ENCODE assay signal across 17 cellular contexts in genomic region chr9:84988621-84989020, GRCh38.
DNase-seq lines count a peak whose midpoint lies in the region; ATAC-seq and TF ChIP-seq lines count a peak whose summit lies in the region.
"Had no signal": no experiment of that assay in that cellular context is flagged by ENCODE, and none has a peak within 500 bp of the region (broad histone marks: within the 10 kb centered on the region; RNA-seq: fewer than 3 reads in every experiment).

No MANE protein-coding gene starts in this region.

- H3K27ac Mint-ChIP-seq in activated CD8-positive, alpha-beta T cell treated with anti-CD3 and anti-CD28 coated beads, Interleukin-2, amount 10 ng/mL, durations not matched to agents 7 days and 5 days: no peak overlapping the region
- H3K27ac Mint-ChIP-seq: CD14-positive monocyte; CD8-positive, alpha-beta T cell; H9 had no signal

- no peaks in the 10 kb centered on the region for H3K9me3 ChIP-seq in testis
- H3K9me3 ChIP-seq: BLaER1 had no signal

- H3K27me3 Mint-ChIP-seq in activated CD8-positive, alpha-beta T cell treated with anti-CD3 and anti-CD28 coated beads, Interleukin-2, amount 10 ng/mL, durations not matched to agents 7 days and 5 days (ENCODE audit: low read depth): no peaks in the 10 kb centered on the region

- H3K4me3 ChIP-seq in dorsolateral prefrontal cortex (no peak overlapping the region), testis (no peak overlapping the region)
- H3K4me3 ChIP-seq: BLaER1, GM12878 had no signal

- H3K27ac ChIP-seq in caudate nucleus (ENCODE audit: low read depth, low read length) (peak overlapping the region; percentile 69), dorsolateral prefrontal cortex (peak overlapping the region in 58 of 59 donors; percentile 41 to 99 (median 94)), testis (no peak overlapping the region)
- H3K27ac ChIP-seq: BLaER1 had no signal

- H3K4me1 ChIP-seq in testis: no peaks in the 10 kb centered on the region
- H3K4me1 ChIP-seq: BLaER1 had no signal

- H3K27me3 ChIP-seq in dorsolateral prefrontal cortex (no peaks in the 10 kb centered on the region), testis (no peaks in the 10 kb centered on the region)
- H3K27me3 ChIP-seq: BLaER1 had no signal

- POLR2A ChIA-PET in activated CD8-positive, alpha-beta T cell treated with anti-CD3 and anti-CD28 coated beads, Interleukin-2, amount 10 ng/mL, durations not matched to agents 7 days and 5 days (lab: Charles Lee): no interaction called here

- H3K36me3 ChIP-seq in testis (ENCODE audit: low read depth, missing control alignments): no peaks in the 10 kb centered on the region
- H3K36me3 ChIP-seq: BLaER1 had no signal

- no peaks in the 10 kb centered on the region for H3K4me1 Mint-ChIP-seq in activated CD8-positive, alpha-beta T cell treated with anti-CD3 and anti-CD28 coated beads, Interleukin-2, amount 10 ng/mL, durations not matched to agents 7 days and 5 days (ENCODE audit: low read depth)
- H3K4me1 Mint-ChIP-seq: CD14-positive monocyte had no signal

- 83 to 93% methylated on average over 2 of the region's 2 CpGs for WGBS in testis, 2 donors

- H3K4me3 Mint-ChIP-seq in activated CD8-positive, alpha-beta T cell treated with anti-CD3 and anti-CD28 coated beads, Interleukin-2, amount 10 ng/mL, durations not matched to agents 7 days and 5 days: no peak overlapping the region
- H3K4me3 Mint-ChIP-seq: CD14-positive monocyte; CD8-positive, alpha-beta T cell; H9 had no signal

- intact Hi-C loops in dorsolateral prefrontal cortex (cut with DNase I) (no loop called here), testis (cut with DNase I; ENCODE audit: low total_unique reads) (no loop called here)

- DNase-seq in G401 (ENCODE audit: low spot score) (peak; percentile 90), caudate nucleus (lab: John Stamatoyannopoulos, UW) (peak in 5 of 61 donors; percentile 7 to 87 (median 25)), dorsolateral prefrontal cortex (peak in 2 of 10 donors; percentile 39 to 77), midbrain (lab: John Stamatoyannopoulos, UW) (peak; percentile 16), NCI-H526 treated with DMSO at 0.1 percent for 48 hours (lab: John Stamatoyannopoulos, UW) (no peak), testis (no peak)
- no peak for DNase-seq in activated CD4-positive, alpha-beta T cell treated with anti-CD3 and anti-CD28 coated beads, Interleukin-2, amount 50 U/mL, for 4 hours
- no peak for DNase-seq in activated CD8-positive, alpha-beta T cell treated with anti-CD3 and anti-CD28 coated beads, Interleukin-2, amount 10 ng/mL, durations not matched to agents 7 days and 5 days
- DNase-seq: 8988T; Calu3; CD8-positive, alpha-beta T cell; DMS79 treated with DMSO at 0.1 percent for 48 hours; H9 had no signal

- TF ChIP-seq POLR2A in testis (IDR thresholded peaks at IDR 0.05): no peak

- no peak for ATAC-seq in activated CD8-positive, alpha-beta T cell treated with anti-CD3 and anti-CD28 coated beads, Interleukin-2, amount 10 ng/mL, durations not matched to agents 7 days and 5 days
- ATAC-seq: CD8-positive, alpha-beta T cell; GM12878; HepG2 had no signal

- H3K9me3 Mint-ChIP-seq in activated CD8-positive, alpha-beta T cell treated with anti-CD3 and anti-CD28 coated beads, Interleukin-2, amount 10 ng/mL, durations not matched to agents 7 days and 5 days (ENCODE audit: insufficient read depth): no peaks in the 10 kb centered on the region
- H3K9me3 Mint-ChIP-seq: CD14-positive monocyte; CD8-positive, alpha-beta T cell; H9 had no signal

- TF ChIP-seq CTCF in dorsolateral prefrontal cortex (IDR thresholded peaks at IDR 0.05 in 54 of 56, conservative IDR thresholded peaks at IDR 0.05 in 2 of 56; ENCODE audit: low read depth in 1 of 56, partially characterized antibody in 56 of 56): no peak
- no peak for TF ChIP-seq CTCF in testis (IDR thresholded peaks at IDR 0.05)

- H3K36me3 Mint-ChIP-seq in activated CD8-positive, alpha-beta T cell treated with anti-CD3 and anti-CD28 coated beads, Interleukin-2, amount 10 ng/mL, durations not matched to agents 7 days and 5 days (ENCODE audit: low read depth): no peaks in the 10 kb centered on the region
- H3K36me3 Mint-ChIP-seq: CD14-positive monocyte; CD8-positive, alpha-beta T cell had no signal

- in situ Hi-C loops in G401 (cut with HindIII; ENCODE audit: low sequenced_read_pairs): no loop called here

- CTCF ChIA-PET in activated CD8-positive, alpha-beta T cell treated with anti-CD3 and anti-CD28 coated beads, Interleukin-2, amount 10 ng/mL, durations not matched to agents 7 days and 5 days (lab: Charles Lee): no interaction called here

Comparison
In these comparisons a context has a peak if more than half of its experiments do, and no peak if none do; other contexts are left out.
1. DNase-seq: peak in G401 (single experiment) and midbrain (single experiment); none in NCI-H526 treated with DMSO at 0.1 percent for 48 hours (single experiment), activated CD4-positive, alpha-beta T cell treated with anti-CD3 and anti-CD28 coated beads, Interleukin-2, amount 50 U/mL, for 4 hours (0 of 2), activated CD8-positive, alpha-beta T cell treated with anti-CD3 and anti-CD28 coated beads, Interleukin-2, amount 10 ng/mL, durations not matched to agents 7 days and 5 days (single experiment) and testis (single experiment).
2. H3K27ac ChIP-seq: peak in caudate nucleus (single experiment) and dorsolateral prefrontal cortex (58 of 59); none in testis (0 of 2).